In the genomic region with DNA sequence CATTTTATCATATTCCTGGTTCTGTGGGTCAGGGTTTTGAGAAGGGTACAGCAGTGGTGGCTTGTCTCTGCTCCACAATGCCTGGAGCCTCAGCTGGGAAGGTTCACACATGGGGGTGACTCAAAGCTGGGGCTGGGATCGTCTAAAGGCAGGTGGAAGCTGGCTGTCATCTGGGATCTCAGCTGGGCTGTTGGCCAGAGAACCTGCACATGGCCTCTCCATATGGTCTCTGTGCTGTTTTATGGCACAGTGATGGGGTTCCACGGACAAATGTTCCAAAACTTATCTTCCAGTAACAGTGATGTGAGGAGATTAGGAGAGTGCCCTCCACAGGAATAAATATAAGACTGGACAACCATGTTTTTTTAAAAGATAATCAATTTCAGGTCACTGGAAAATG, we compare ENCODE assay signal across 21 cellular contexts.
"Had no signal": no experiment of that assay in that cellular context is flagged by ENCODE, and none has a peak within 500 bp of the region (broad histone marks: within the 10 kb centered on the region; RNA-seq: fewer than 3 reads in every experiment).

No MANE protein-coding gene starts in this region.

- H3K4me1 ChIP-seq: body of pancreas, foreskin keratinocyte, left ventricle myocardium inferior, prostate gland, testis had no signal

- H3K9me3 ChIP-seq: prostate gland, testis had no signal

- H3K36me3 ChIP-seq: cardiac muscle cell, left ventricle myocardium inferior, prostate gland, WERI-Rb-1 had no signal

- H3K27me3 ChIP-seq: body of pancreas, cardiac muscle cell, testis had no signal

- ATAC-seq: activated CD8-positive, alpha-beta memory T cell treated with anti-CD3 and anti-CD28 coated beads, Interleukin-2, amount 10 ng/mL, durations not matched to agents 7 days and 5 days; activated CD8-positive, alpha-beta T cell treated with anti-CD3 and anti-CD28 coated beads for 36 hours; body of pancreas; foreskin keratinocyte; natural killer cell had no signal

- H3K79me2 ChIP-seq: hepatocyte had no signal

- H3K4me3 ChIP-seq: body of pancreas, cardiac muscle cell, hepatocyte, left ventricle myocardium inferior, prostate gland, testis had no signal

- H2AFZ ChIP-seq: hepatocyte had no signal

- DNase-seq: activated CD4-positive, alpha-beta T cell treated with anti-CD3 and anti-CD28 coated beads, Interleukin-2, amount 10 ng/mL, durations not matched to agents 7 days and 5 days; activated CD4-positive, CD25-positive, alpha-beta regulatory T cell treated with anti-CD3 and anti-CD28 coated beads, Interleukin-2, amount 50 U/mL, for 72 hours; activated CD8-positive, alpha-beta memory T cell treated with anti-CD3 and anti-CD28 coated beads, Interleukin-2, amount 10 ng/mL, durations not matched to agents 7 days and 5 days; activated CD8-positive, alpha-beta T cell treated with anti-CD3 and anti-CD28 coated beads for 36 hours; activated effector memory CD4-positive, alpha-beta T cell treated with anti-CD3 and anti-CD28 coated beads, Interleukin-2, amount 50 U/mL, for 16 hours; activated naive CD4-positive, alpha-beta T cell treated with anti-CD3 and anti-CD28 coated beads, Interleukin-2, amount 10 ng/mL, durations not matched to agents 7 days and 5 days; activated T-cell treated with anti-CD3 and anti-CD28 coated beads for 4 hours; amygdala; effector memory CD4-positive, alpha-beta T cell; foreskin keratinocyte; kidney glomerular epithelial cell; left ventricle myocardium inferior; natural killer cell; stimulated activated CD4-positive, alpha-beta T cell treated with anti-CD3 and anti-CD28 coated beads, Interleukin-4, amount 100 ng/mL, for 1 hour; stimulated activated naive CD4-positive, alpha-beta T cell; testis; WERI-Rb-1 had no signal

- H3K4me2 ChIP-seq: hepatocyte had no signal

- H3K27ac ChIP-seq: body of pancreas, cardiac muscle cell, foreskin keratinocyte, hepatocyte, left ventricle myocardium inferior, prostate gland, testis, WERI-Rb-1 had no signal
